Comparison of ENCODE assay signal across 1 cellular context in the genomic region with DNA sequence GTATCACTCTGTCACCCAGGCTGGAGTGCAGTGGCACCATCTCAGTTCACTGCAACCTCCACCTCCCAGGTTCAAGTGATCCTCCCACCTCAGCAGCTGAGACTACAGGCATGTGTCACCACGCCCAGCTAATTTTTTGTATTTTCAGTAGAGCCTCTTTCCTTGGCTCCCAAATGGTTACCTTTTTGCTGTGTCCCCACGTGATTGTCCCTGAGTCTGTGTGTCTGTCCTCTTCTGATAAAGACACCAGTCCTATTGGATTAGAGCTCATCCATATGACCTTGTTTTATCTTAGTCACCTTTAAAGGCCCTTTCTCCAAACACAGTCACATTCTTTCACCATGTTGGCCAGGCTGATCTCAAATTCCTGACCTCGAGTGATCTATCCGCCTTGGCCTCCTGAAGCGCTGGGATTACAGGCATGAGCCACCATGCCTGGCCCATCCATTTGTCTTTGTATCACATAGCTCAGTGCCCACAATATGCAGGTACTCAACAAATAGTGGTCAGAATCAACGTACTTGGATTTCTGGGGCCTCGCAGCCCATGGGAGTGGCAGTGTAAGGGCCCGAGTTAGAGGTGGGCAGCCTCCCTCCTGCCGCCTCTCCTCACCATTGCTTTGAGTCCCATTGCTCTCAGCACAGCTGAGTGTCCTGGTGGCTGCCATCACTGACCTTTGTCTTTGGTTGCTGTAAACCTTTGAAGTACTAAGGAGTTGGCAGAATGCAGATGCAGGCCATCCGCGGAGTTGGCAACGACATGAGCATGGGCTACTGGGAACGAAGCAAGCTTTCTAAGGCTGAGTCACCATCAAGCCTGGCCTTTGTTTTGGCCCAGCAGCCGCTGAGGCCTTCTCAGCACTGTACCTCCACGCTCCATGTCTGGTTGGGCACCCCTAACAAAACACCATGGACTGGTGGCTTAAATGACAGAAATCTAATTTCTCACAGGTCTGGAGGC.
TF ChIP-seq lines count a peak whose summit lies in the region.

No MANE protein-coding gene starts in this region.

TF ChIP-seq in HepG2, 621 proteins besides CTCF, POLR2A, EP300 and RAD21 (continued from another document and continues in another):
- TF ChIP-seq, protein P1, sequence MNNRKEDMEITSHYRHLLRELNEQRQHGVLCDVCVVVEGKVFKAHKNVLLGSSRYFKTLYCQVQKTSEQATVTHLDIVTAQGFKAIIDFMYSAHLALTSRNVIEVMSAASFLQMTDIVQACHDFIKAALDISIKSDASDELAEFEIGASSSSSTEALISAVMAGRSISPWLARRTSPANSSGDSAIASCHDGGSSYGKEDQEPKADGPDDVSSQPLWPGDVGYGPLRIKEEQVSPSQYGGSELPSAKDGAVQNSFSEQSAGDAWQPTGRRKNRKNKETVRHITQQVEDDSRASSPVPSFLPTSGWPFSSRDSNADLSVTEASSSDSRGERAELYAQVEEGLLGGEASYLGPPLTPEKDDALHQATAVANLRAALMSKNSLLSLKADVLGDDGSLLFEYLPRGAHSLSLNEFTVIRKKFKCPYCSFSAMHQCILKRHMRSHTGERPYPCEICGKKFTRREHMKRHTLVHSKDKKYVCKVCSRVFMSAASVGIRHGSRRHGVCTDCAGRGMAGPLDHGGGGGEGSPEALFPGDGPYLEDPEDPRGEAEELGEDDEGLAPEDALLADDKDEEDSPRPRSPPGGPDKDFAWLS (CRISPR knock-in tag; IDR thresholded peaks at IDR 0.05; ENCODE audit: borderline replicate concordance) = no peak
- TF ChIP-seq PAF1 (CRISPR knock-in tag; IDR thresholded peaks at IDR 0.05) (no peak), SALL1 (CRISPR knock-in tag; IDR thresholded peaks at IDR 0.05) (peak; percentile 72), ZSCAN31 (CRISPR knock-in tag; IDR thresholded peaks at IDR 0.05; ENCODE audit: low read depth) (0 out of 2 replicates have a peak, but pooled peaks have one; percentile 50), ETV5 (CRISPR knock-in tag; IDR thresholded peaks at IDR 0.05; ENCODE audit: borderline replicate concordance) (peak; percentile 16; the same call in 1 of the 2 replicates), ZNF557 (CRISPR knock-in tag; IDR thresholded peaks at IDR 0.05) (no peak), ARID5B (CRISPR knock-in tag; IDR thresholded peaks at IDR 0.05) (peak; percentile 73), ZNF614 (CRISPR knock-in tag; IDR thresholded peaks at IDR 0.05; ENCODE audit: borderline replicate concordance) (peak; percentile 41; the same call in 1 of the 2 replicates), ZFP90 (CRISPR knock-in tag; IDR thresholded peaks at IDR 0.05; ENCODE audit: borderline replicate concordance) (no peak), MXD3 (CRISPR knock-in tag; IDR thresholded peaks at IDR 0.05) (0 out of 2 replicates have a peak, but pooled peaks have one; percentile 39), MAX (IDR thresholded peaks at IDR 0.05) (peak; percentile 50), TBX3 (IDR thresholded peaks at IDR 0.05; ENCODE audit: borderline replicate concordance) (peak; percentile 27; the same call in 1 of the 2 replicates), TP53 (CRISPR knock-in tag; conservative IDR thresholded peaks at IDR 0.05) (no peak), ZNF580 (CRISPR knock-in tag; IDR thresholded peaks at IDR 0.05; ENCODE audit: borderline replicate concordance, low read depth) (0 out of 2 replicates have a peak, but pooled peaks have one; percentile 44), ZGPAT (CRISPR knock-in tag; IDR thresholded peaks at IDR 0.05) (peak; percentile 41), ZSCAN9 (CRISPR knock-in tag; IDR thresholded peaks at IDR 0.05; ENCODE audit: borderline replicate concordance) (0 out of 2 replicates have a peak, but pooled peaks have one; percentile 33), ZNF687 (CRISPR knock-in tag; IDR thresholded peaks at IDR 0.05) (peak; percentile 77), ZNF792 (CRISPR knock-in tag; IDR thresholded peaks at IDR 0.05) (peak; percentile 51; the same call in 1 of the 2 replicates), ZFX (CRISPR knock-in tag; IDR thresholded peaks at IDR 0.05; ENCODE audit: low read depth) (peak; percentile 39; the same call in 1 of the 2 replicates), RXRB (CRISPR knock-in tag; IDR thresholded peaks at IDR 0.05; ENCODE audit: borderline replicate concordance) (peak; percentile 78), ZNF501 (CRISPR knock-in tag; IDR thresholded peaks at IDR 0.05) (no peak), TFDP1 (CRISPR knock-in tag; IDR thresholded peaks at IDR 0.05; ENCODE audit: borderline replicate concordance) (peak; percentile 78; the same call in 1 of the 2 replicates), ZNF331 (CRISPR knock-in tag; IDR thresholded peaks at IDR 0.05) (peak; percentile 75; the same call in 1 of the 2 replicates), ZNF441 (CRISPR knock-in tag; IDR thresholded peaks at IDR 0.05; ENCODE audit: borderline replicate concordance) (peak; percentile 53; the same call in 1 of the 2 replicates), ZMAT3 (CRISPR knock-in tag; conservative IDR thresholded peaks at IDR 0.05) (peak; percentile 61; the same call in 1 of the 2 replicates), MXI1 (IDR thresholded peaks at IDR 0.05; ENCODE audit: borderline replicate concordance, low read depth, low read length) (no peak; the same call in 2 of the 3 replicates), TARDBP (CRISPR knock-in tag; IDR thresholded peaks at IDR 0.05) (peak; percentile 65), ZNF724P (CRISPR knock-in tag; IDR thresholded peaks at IDR 0.05; ENCODE audit: borderline replicate concordance) (no peak), HNF4A (CRISPR knock-in tag; IDR thresholded peaks at IDR 0.05) (peak; percentile 67), YY1 (IDR thresholded peaks at IDR 0.05; ENCODE audit: insufficient read depth, insufficient replicate concordance, low read depth, low read length) (peak; percentile 20), DMAP1 (CRISPR knock-in tag; IDR thresholded peaks at IDR 0.05) (peak; percentile 42; the same call in 1 of the 2 replicates), SOX13 (IDR thresholded peaks at IDR 0.05) (no peak), SOX13 (CRISPR knock-in tag; conservative IDR thresholded peaks at IDR 0.05 in 1 of 2, IDR thresholded peaks at IDR 0.05 in 1 of 2) (peak in 1 of 2 experiments; percentile 58; a peak in 1 of 4 replicates), ZNF317 (CRISPR knock-in tag; IDR thresholded peaks at IDR 0.05) (peak; percentile 95), CEBPG (CRISPR knock-in tag; IDR thresholded peaks at IDR 0.05) (peak; percentile 48), SOX6 (IDR thresholded peaks at IDR 0.05) (no peak), SOX6 (CRISPR knock-in tag; IDR thresholded peaks at IDR 0.05) (peak; percentile 50), EHMT2 (IDR thresholded peaks at IDR 0.05; ENCODE audit: borderline replicate concordance, low read depth, low read length) (0 out of 2 replicates have a peak, but pooled peaks have one; percentile 58), DPF2 (CRISPR knock-in tag; IDR thresholded peaks at IDR 0.05; ENCODE audit: borderline replicate concordance, low read depth) (no peak), REPIN1 (CRISPR knock-in tag; IDR thresholded peaks at IDR 0.05; ENCODE audit: borderline replicate concordance, low read depth) (peak; percentile 43; the same call in 1 of the 2 replicates)
- TF ChIP-seq, protein P2, sequence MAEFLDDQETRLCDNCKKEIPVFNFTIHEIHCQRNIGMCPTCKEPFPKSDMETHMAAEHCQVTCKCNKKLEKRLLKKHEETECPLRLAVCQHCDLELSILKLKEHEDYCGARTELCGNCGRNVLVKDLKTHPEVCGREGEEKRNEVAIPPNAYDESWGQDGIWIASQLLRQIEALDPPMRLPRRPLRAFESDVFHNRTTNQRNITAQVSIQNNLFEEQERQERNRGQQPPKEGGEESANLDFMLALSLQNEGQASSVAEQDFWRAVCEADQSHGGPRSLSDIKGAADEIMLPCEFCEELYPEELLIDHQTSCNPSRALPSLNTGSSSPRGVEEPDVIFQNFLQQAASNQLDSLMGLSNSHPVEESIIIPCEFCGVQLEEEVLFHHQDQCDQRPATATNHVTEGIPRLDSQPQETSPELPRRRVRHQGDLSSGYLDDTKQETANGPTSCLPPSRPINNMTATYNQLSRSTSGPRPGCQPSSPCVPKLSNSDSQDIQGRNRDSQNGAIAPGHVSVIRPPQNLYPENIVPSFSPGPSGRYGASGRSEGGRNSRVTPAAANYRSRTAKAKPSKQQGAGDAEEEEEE (CRISPR knock-in tag; IDR thresholded peaks at IDR 0.05; ENCODE audit: borderline replicate concordance) = no peak
- TF ChIP-seq, protein P3, sequence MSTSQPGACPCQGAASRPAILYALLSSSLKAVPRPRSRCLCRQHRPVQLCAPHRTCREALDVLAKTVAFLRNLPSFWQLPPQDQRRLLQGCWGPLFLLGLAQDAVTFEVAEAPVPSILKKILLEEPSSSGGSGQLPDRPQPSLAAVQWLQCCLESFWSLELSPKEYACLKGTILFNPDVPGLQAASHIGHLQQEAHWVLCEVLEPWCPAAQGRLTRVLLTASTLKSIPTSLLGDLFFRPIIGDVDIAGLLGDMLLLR (CRISPR knock-in tag; IDR thresholded peaks at IDR 0.05) = 0 out of 2 replicates have a peak, but pooled peaks have one; percentile 52
